29 cellular contexts compared by ENCODE assay signal in genomic region chr1:53077599-53077965, GRCh38. TPM values are rescaled to one million over a fixed set of nuclear protein-coding genes. Genes with fewer than 3 reads are reported as not detected.
"Had no signal": no experiment of that assay in that cellular context is flagged by ENCODE, and none has a peak within 500 bp of the region (broad histone marks: within the 10 kb centered on the region; RNA-seq: fewer than 3 reads in every experiment).

No MANE protein-coding gene starts in this region.

- H3K27ac Mint-ChIP-seq: activated CD4-positive, alpha-beta memory T cell treated with anti-CD3 and anti-CD28 coated beads, Interleukin-2, amount 10 ng/mL, durations not matched to agents 7 days and 5 days; activated CD4-positive, alpha-beta T cell treated with anti-CD3 and anti-CD28 coated beads, Interleukin-2, amount 10 ng/mL, durations not matched to agents 24 days and 14 days; activated CD8-positive, alpha-beta memory T cell treated with anti-CD3 and anti-CD28 coated beads, Interleukin-2, amount 10 ng/mL, durations not matched to agents 7 days and 5 days; activated naive CD4-positive, alpha-beta T cell treated with anti-CD3 and anti-CD28 coated beads, Interleukin-2, amount 50 U/mL, for 72 hours; activated T-helper 1 cell treated with anti-CD3 and anti-CD28 coated beads, Interleukin-12 subunit alpha, Interleukin-12 subunit beta, Interleukin-2, Interleukin-4 antibody, amounts not matched to agents 30 ng/mL and 10 ng/mL and 1 ng/mL, durations not matched to agents 14 hours and 24 hours and 36 hours; endodermal cell; natural killer cell treated with Interleukin-12 subunit alpha and Interleukin-12 subunit beta and Interleukin-15 and Interleukin-18, amount 100 ng/mL, for 72 hours; stimulated activated naive B cell treated with anti-CD40 and anti-IgM and Interleukin-4, amounts not matched to agents 10 μg/mL and 1 μg/mL and 100 μg/mL, for 72 hours; T-helper 2 cell treated with Interferon-gamma antibody and Interleukin-4, amounts not matched to agents 5 μg/mL and 100 μg/mL, for 36 hours had no signal

- H3K4me1 ChIP-seq: ascending aorta, esophagus squamous epithelium, gastrocnemius medialis, transverse colon, uterus had no signal

- H3K36me3 Mint-ChIP-seq: activated CD8-positive, alpha-beta memory T cell treated with anti-CD3 and anti-CD28 coated beads, Interleukin-2, amount 10 ng/mL, durations not matched to agents 7 days and 5 days; activated naive CD4-positive, alpha-beta T cell treated with anti-CD3 and anti-CD28 coated beads, Interleukin-2, amount 50 U/mL, for 72 hours; natural killer cell treated with Interleukin-12 subunit alpha and Interleukin-12 subunit beta and Interleukin-15 and Interleukin-18, amount 100 ng/mL, for 72 hours; stimulated activated naive B cell treated with anti-CD40 and anti-IgM and Interleukin-4, amounts not matched to agents 10 μg/mL and 1 μg/mL and 100 μg/mL, for 72 hours had no signal

- H3K27me3 ChIP-seq: ascending aorta, brain microvascular endothelial cell, esophagus squamous epithelium, gastrocnemius medialis, neutrophil, ovary, transverse colon, uterus had no signal

- H3K9me3 ChIP-seq: ascending aorta, esophagus squamous epithelium, gastrocnemius medialis, neutrophil, ovary, transverse colon, uterus had no signal

- H3K9me3 Mint-ChIP-seq: activated CD4-positive, alpha-beta memory T cell treated with anti-CD3 and anti-CD28 coated beads, Interleukin-2, amount 10 ng/mL, durations not matched to agents 7 days and 5 days; activated CD4-positive, alpha-beta T cell treated with anti-CD3 and anti-CD28 coated beads, Interleukin-2, amount 10 ng/mL, durations not matched to agents 24 days and 14 days; activated naive CD4-positive, alpha-beta T cell treated with anti-CD3 and anti-CD28 coated beads, Interleukin-2, amount 50 U/mL, for 72 hours; activated T-helper 1 cell treated with anti-CD3 and anti-CD28 coated beads, Interleukin-12 subunit alpha, Interleukin-12 subunit beta, Interleukin-2, Interleukin-4 antibody, amounts not matched to agents 30 ng/mL and 10 ng/mL and 1 ng/mL, durations not matched to agents 14 hours and 24 hours and 36 hours; central memory CD8-positive, alpha-beta T cell; endodermal cell; natural killer cell treated with Interleukin-12 subunit alpha and Interleukin-12 subunit beta and Interleukin-15 and Interleukin-18, amount 100 ng/mL, for 72 hours; stimulated activated naive B cell treated with anti-CD40 and anti-IgM and Interleukin-4, amounts not matched to agents 10 μg/mL and 1 μg/mL and 100 μg/mL, for 72 hours; T-helper 2 cell treated with Interferon-gamma antibody and Interleukin-4, amounts not matched to agents 5 μg/mL and 100 μg/mL, for 36 hours had no signal

- H3K27ac ChIP-seq: ascending aorta, brain microvascular endothelial cell, coronary artery, esophagus squamous epithelium, gastrocnemius medialis, neutrophil, ovary, transverse colon, uterus, VCaP had no signal

- H3K4me3 ChIP-seq: ascending aorta, coronary artery, esophagus squamous epithelium, gastrocnemius medialis, ovary, smooth muscle cell, transverse colon, uterus had no signal

- H3K36me3 ChIP-seq: brain microvascular endothelial cell, gastrocnemius medialis, neutrophil, transverse colon, uterus had no signal

- H3K27me3 Mint-ChIP-seq: activated CD4-positive, alpha-beta memory T cell treated with anti-CD3 and anti-CD28 coated beads, Interleukin-2, amount 10 ng/mL, durations not matched to agents 7 days and 5 days; activated CD4-positive, alpha-beta T cell treated with anti-CD3 and anti-CD28 coated beads, Interleukin-2, amount 10 ng/mL, durations not matched to agents 24 days and 14 days; activated CD8-positive, alpha-beta memory T cell treated with anti-CD3 and anti-CD28 coated beads, Interleukin-2, amount 10 ng/mL, durations not matched to agents 7 days and 5 days; central memory CD8-positive, alpha-beta T cell; natural killer cell treated with Interleukin-12 subunit alpha and Interleukin-12 subunit beta and Interleukin-15 and Interleukin-18, amount 100 ng/mL, for 72 hours had no signal

- ATAC-seq: activated CD4-positive, CD25-positive, alpha-beta regulatory T cell treated with anti-CD3 and anti-CD28 coated beads, Interleukin-2, amount 50 U/mL, for 24 hours; activated CD8-positive, alpha-beta memory T cell treated with anti-CD3 and anti-CD28 coated beads, Interleukin-2, amount 10 ng/mL, durations not matched to agents 7 days and 5 days; activated naive CD4-positive, alpha-beta T cell treated with anti-CD3 and anti-CD28 coated beads, Interleukin-2, amount 50 U/mL, for 72 hours; gastrocnemius medialis; left colon; natural killer cell treated with Interleukin-12 subunit alpha and Interleukin-12 subunit beta and Interleukin-15 and Interleukin-18, amount 100 ng/mL, for 72 hours; sciatic nerve; stimulated activated naive B cell treated with anti-CD40 and anti-IgM and Interleukin-4, amounts not matched to agents 10 μg/mL and 1 μg/mL and 100 μg/mL, for 72 hours had no signal

- DNase-seq: activated CD4-positive, alpha-beta memory T cell treated with anti-CD3 and anti-CD28 coated beads, Interleukin-2, amount 10 ng/mL, durations not matched to agents 7 days and 5 days; activated CD4-positive, alpha-beta T cell treated with anti-CD3 and anti-CD28 coated beads, Interleukin-2, amount 10 ng/mL, durations not matched to agents 24 days and 14 days; activated CD8-positive, alpha-beta memory T cell treated with anti-CD3 and anti-CD28 coated beads, Interleukin-2, amount 10 ng/mL, durations not matched to agents 7 days and 5 days; activated T-cell treated with anti-CD3 and anti-CD28 coated beads for 4 hours; brain microvascular endothelial cell; endodermal cell; esophagus squamous epithelium; gastrocnemius medialis; left colon; mammary epithelial cell; midbrain; stimulated activated CD4-positive, alpha-beta T cell treated with anti-CD3 and anti-CD28 coated beads, Interleukin-2, amount 100 ng/mL, for 48 hours; stimulated activated CD8-positive, alpha-beta memory T cell treated with anti-CD3 and anti-CD28 coated beads, Interleukin-4, amount 100 ng/mL, for 48 hours; stimulated activated naive B cell treated with anti-CD40 and anti-IgM and Interleukin-4, amounts not matched to agents 10 μg/mL and 1 μg/mL and 100 μg/mL, for 72 hours; transverse colon; uterus had no signal

- H3K4me1 Mint-ChIP-seq: activated CD4-positive, alpha-beta memory T cell treated with anti-CD3 and anti-CD28 coated beads, Interleukin-2, amount 10 ng/mL, durations not matched to agents 7 days and 5 days; activated CD4-positive, alpha-beta T cell treated with anti-CD3 and anti-CD28 coated beads, Interleukin-2, amount 10 ng/mL, durations not matched to agents 24 days and 14 days; activated CD8-positive, alpha-beta memory T cell treated with anti-CD3 and anti-CD28 coated beads, Interleukin-2, amount 10 ng/mL, durations not matched to agents 7 days and 5 days; stimulated activated naive B cell treated with anti-CD40 and anti-IgM and Interleukin-4, amounts not matched to agents 10 μg/mL and 1 μg/mL and 100 μg/mL, for 72 hours had no signal

- H3K4me3 Mint-ChIP-seq: activated CD4-positive, alpha-beta memory T cell treated with anti-CD3 and anti-CD28 coated beads, Interleukin-2, amount 10 ng/mL, durations not matched to agents 7 days and 5 days; activated CD4-positive, alpha-beta T cell treated with anti-CD3 and anti-CD28 coated beads, Interleukin-2, amount 10 ng/mL, durations not matched to agents 24 days and 14 days; activated CD8-positive, alpha-beta memory T cell treated with anti-CD3 and anti-CD28 coated beads, Interleukin-2, amount 10 ng/mL, durations not matched to agents 7 days and 5 days; activated T-helper 1 cell treated with anti-CD3 and anti-CD28 coated beads, Interleukin-12 subunit alpha, Interleukin-12 subunit beta, Interleukin-2, Interleukin-4 antibody, amounts not matched to agents 30 ng/mL and 10 ng/mL and 1 ng/mL, durations not matched to agents 14 hours and 24 hours and 36 hours; central memory CD8-positive, alpha-beta T cell; endodermal cell; natural killer cell treated with Interleukin-12 subunit alpha and Interleukin-12 subunit beta and Interleukin-15 and Interleukin-18, amount 100 ng/mL, for 72 hours; stimulated activated naive B cell treated with anti-CD40 and anti-IgM and Interleukin-4, amounts not matched to agents 10 μg/mL and 1 μg/mL and 100 μg/mL, for 72 hours; T-helper 2 cell treated with Interferon-gamma antibody and Interleukin-4, amounts not matched to agents 5 μg/mL and 100 μg/mL, for 36 hours had no signal

RNA-seq across cellular contexts. Expression of gene PODN, which starts 15.6 kb away (rescaled TPM):
- total RNA-seq: activated CD4-positive, alpha-beta memory T cell treated with anti-CD3 and anti-CD28 coated beads, Interleukin-2, amount 10 ng/mL, durations not matched to agents 7 days and 5 days; activated CD4-positive, alpha-beta T cell treated with anti-CD3 and anti-CD28 coated beads, Interleukin-2, amount 10 ng/mL, durations not matched to agents 24 days and 14 days; activated CD8-positive, alpha-beta memory T cell treated with anti-CD3 and anti-CD28 coated beads, Interleukin-2, amount 10 ng/mL, durations not matched to agents 7 days and 5 days; activated naive CD4-positive, alpha-beta T cell treated with anti-CD3 and anti-CD28 coated beads, Interleukin-2, amount 50 U/mL, for 72 hours; activated T-helper 1 cell treated with anti-CD3 and anti-CD28 coated beads, Interleukin-12 subunit alpha, Interleukin-12 subunit beta, Interleukin-2, Interleukin-4 antibody, amounts not matched to agents 30 ng/mL and 10 ng/mL and 1 ng/mL, durations not matched to agents 14 hours and 24 hours and 36 hours; mammary epithelial cell; natural killer cell treated with Interleukin-12 subunit alpha and Interleukin-12 subunit beta and Interleukin-15 and Interleukin-18, amount 100 ng/mL, for 72 hours had no signal
- polyA plus RNA-seq: mammary epithelial cell had no signal
